In the genomic region with DNA sequence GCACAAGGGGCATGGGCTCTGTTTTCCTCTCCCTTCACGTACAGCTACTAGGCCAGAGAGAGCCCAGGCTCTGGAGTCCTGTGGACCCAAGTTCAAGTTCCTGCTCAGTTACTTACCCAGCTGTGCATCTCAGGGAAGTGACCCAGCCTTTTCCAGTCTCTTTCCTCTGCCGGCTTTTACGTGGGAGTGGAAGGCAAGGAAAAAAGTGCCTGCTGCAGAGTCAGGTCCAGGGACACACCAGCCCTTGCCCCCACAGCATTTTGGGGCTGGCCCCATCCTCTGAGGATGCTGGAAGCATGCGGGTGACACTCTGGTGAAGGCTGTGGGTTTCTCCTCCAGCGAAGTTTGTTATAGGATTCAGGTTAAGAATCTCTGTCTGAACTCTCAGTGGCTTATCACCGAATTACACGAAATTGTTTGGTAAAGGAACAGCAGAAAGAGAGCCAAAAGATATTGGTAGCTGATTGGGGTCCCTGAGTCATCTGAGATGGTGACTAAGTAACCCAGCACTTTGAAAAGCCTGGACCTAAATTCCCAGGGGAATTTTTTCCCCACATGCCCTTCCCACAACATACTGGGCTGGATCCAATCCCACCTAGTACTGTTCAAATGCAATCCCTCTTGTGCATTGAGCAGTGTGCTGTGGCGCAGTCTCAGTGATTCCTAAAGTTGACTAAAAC, we compare ENCODE assay signal across 12 cellular contexts.
A peak's percentile ranks its signal among the peaks of the same experiment; 100 is the strongest.
DNase-seq lines count a peak whose midpoint lies in the region; ATAC-seq and TF ChIP-seq lines count a peak whose summit lies in the region.
"Had no signal": no experiment of that assay in that cellular context is flagged by ENCODE, and none has a peak within 500 bp of the region (broad histone marks: within the 10 kb centered on the region; RNA-seq: fewer than 3 reads in every experiment).

No MANE protein-coding gene starts in this region.

- TF ChIP-seq CTCF in C4-2B (conservative IDR thresholded peaks at IDR 0.05) (no peak), cardiac fibroblast (IDR thresholded peaks at IDR 0.05; ENCODE audit: low read depth, low read length) (no peak), omental fat pad (IDR thresholded peaks at IDR 0.05) (no peak)

- ATAC-seq in omental fat pad (ENCODE audit: low FRiP score) = no peak
- no peak for ATAC-seq in HG03521 (IDR thresholded peaks at IDR 0.05; ENCODE audit: unreplicated experiment)
- no peak for ATAC-seq in GM18868 (IDR thresholded peaks at IDR 0.05; ENCODE audit: unreplicated experiment)

- H3K27ac ChIP-seq in C4-2B = peak overlapping the region; percentile 64
- H3K27ac ChIP-seq: HL-60, skin epidermis had no signal

- no peak overlapping the region for H3K4me3 ChIP-seq in cardiac fibroblast (replicated peaks in 1 of 2; ENCODE audit: low read depth in 2 of 2, low read length in 2 of 2)
- H3K4me3 ChIP-seq: skin epidermis had no signal

- DNase-seq in M059J (ENCODE audit: low read depth) = peak; percentile 81
- peak; percentile 79 to 88 for DNase-seq in cardiac fibroblast (ENCODE audit: low read depth in 2 of 2)
- peak; percentile 9 for DNase-seq in omental fat pad (ENCODE audit: low spot score)
- DNase-seq in activated T-cell treated with anti-CD3 and anti-CD28 coated beads for 4 hours = no peak
- no peak for DNase-seq in iPS-NIHi11 (ENCODE audit: low spot score)
- DNase-seq: activated naive CD8-positive, alpha-beta T cell treated with anti-CD3 and anti-CD28 coated beads, Interleukin-2, amount 10 ng/mL, durations not matched to agents 7 days and 5 days; NCI-H1417 had no signal

Comparison
In these comparisons a context has a peak if more than half of its experiments do, and no peak if none do; other contexts are left out.
1. DNase-seq: peak in M059J (single experiment), cardiac fibroblast (2 of 2) and omental fat pad (single experiment); none in activated T-cell treated with anti-CD3 and anti-CD28 coated beads for 4 hours (single experiment) and iPS-NIHi11 (single experiment).